In the genomic region with DNA sequence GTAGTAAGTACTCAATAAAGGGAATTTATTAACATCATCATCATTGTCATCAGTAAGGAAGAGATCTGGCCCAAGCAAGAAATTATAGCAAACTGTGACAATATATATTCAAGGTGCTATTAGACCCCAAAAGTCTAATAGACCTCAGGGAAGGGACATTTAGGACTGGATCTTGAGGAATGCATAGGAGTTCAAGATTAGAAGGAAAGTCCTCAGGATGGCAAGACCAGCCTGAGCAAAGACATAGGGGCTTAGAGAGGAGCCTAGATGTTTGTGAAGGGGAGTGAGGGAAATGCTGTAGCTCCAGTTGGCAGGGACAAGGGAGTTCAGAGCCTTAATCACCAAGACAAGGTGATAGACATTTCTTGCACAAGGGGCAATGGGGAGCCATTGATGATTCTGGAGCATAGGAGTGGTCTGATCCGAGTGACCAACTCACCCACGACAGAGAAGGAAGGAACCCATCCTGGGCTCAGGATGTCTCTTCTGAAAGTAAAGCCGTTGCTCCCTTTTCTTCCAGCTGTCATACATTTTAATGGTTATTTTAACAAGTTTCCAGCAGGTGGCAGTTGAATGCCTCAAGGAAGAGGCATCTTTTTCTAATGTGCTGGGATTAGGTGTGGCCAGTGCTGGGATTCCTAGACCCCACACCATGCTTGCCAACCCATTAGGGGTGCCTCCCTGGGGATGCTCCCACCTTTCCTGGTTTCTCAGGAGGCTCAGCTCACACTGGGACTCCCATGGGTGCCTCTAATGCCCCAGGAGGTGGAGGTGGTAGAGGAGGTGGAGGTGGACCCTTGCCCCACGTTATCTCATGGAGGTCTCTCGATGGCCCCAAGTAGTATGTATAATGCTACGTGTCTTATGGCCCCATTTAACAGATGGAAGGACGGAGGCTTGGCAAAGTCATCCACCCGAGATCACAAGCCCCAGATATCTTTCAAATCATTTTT, we compare ENCODE assay signal across 9 cellular contexts. TPM values are rescaled to one million over a fixed set of nuclear protein-coding genes. Genes with fewer than 3 reads are reported as not detected.
DNase-seq lines count a peak whose midpoint lies in the region; ATAC-seq and TF ChIP-seq lines count a peak whose summit lies in the region.
"Had no signal": no experiment of that assay in that cellular context is flagged by ENCODE, and none has a peak within 500 bp of the region (broad histone marks: within the 10 kb centered on the region; RNA-seq: fewer than 3 reads in every experiment).

No MANE protein-coding gene starts in this region.

- ATAC-seq in HG02610 (IDR thresholded peaks at IDR 0.05; ENCODE audit: unreplicated experiment) (no peak), HG03521 (IDR thresholded peaks at IDR 0.05; ENCODE audit: unreplicated experiment) (no peak), HG02588 (IDR thresholded peaks at IDR 0.05; ENCODE audit: unreplicated experiment) (no peak)

- DNase-seq in Daoy (ENCODE audit: low read depth) (peak; percentile 50), HuH-7 (ENCODE audit: low spot score) (peak; percentile 75), SHP77 treated with DMSO at 0.1 percent for 48 hours (lab: John Stamatoyannopoulos, UW) (peak; percentile 39), fibroblast of pulmonary artery (ENCODE audit: low read depth) (peak; percentile 67), pulmonary artery endothelial cell (ENCODE audit: low read depth, low spot score) (peak; percentile 10)

- TF ChIP-seq CTCF in fibroblast of pulmonary artery (IDR thresholded peaks at IDR 0.05; ENCODE audit: low read length, missing control alignments), result peak; percentile 60

- no peak overlapping the region for H3K4me3 ChIP-seq in fibroblast of pulmonary artery (replicated peaks; ENCODE audit: low read depth, low read length)
- H3K4me3 ChIP-seq: skin epidermis had no signal

RNA-seq across cellular contexts. Expression of a gene that starts 37.8 kb away (rescaled TPM):
- total RNA-seq in Daoy (2014; rRNA removed; shearing (Covaris generic)), result 6.3 and 11.8 TPM in 2 replicates
- 7.5 and 10.2 TPM in 2 replicates for total RNA-seq in pulmonary artery endothelial cell

Comparison
In these comparisons a context has a peak if more than half of its experiments do, and no peak if none do; other contexts are left out.
1. DNase-seq: peak in every context shown above with its lines; median percentile 75 in HuH-7; 67 in fibroblast of pulmonary artery; 50 in Daoy; 39 in SHP77 treated with DMSO at 0.1 percent for 48 hours; 10 in pulmonary artery endothelial cell.